Comparison of ENCODE assay signal across 8 cellular contexts in the genomic region with DNA sequence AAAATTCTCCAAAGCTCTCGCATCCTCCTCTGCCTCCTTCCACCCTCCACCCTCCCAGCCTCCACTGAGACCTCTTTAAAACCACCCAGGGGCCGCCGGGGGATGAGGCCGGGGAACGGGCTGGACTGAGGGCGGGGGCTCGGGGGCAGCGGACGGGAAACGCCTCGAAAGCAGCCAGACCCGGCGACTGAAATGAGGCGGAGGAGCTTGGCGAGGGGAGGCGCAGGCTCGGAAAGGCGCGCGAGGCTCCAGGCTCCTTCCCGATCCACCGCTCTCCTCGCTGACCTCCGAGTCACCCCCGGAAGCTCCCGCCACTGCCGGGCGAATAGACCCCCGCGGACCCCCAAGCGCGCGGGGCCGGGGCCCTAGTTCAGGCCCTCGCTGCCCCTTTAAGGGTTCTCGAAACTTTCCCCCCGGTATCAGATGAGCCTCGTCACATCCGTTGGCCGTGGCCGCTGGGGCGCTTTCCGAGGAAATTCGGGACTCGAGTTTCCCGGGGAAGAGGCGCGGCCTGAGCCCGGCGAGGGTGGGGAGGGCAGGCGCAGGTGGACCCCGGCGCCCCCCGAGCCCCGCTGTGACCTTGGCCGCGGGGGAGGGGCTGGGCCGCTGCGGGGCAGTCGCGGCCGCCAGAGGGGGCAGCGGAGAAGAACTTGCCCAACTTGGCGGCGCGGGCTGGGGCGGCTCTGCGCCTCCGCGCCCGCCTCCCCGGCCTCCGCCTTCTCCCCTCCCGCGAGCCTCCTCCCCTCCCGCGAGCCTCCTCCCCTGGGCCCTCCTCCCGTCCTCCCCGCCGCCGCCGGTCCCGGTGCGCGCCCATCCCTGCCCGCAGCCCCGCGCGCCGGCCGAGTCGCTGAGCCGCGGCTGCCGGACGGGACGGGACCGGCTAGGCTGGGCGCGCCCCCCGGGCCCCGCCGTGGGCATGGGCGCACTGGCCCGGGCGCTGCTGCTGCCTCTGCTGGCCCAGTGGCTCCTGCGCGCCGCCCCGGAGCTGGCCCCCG. TPM values are rescaled to one million over a fixed set of nuclear protein-coding genes. Genes with fewer than 3 reads are reported as not detected.
A peak's percentile ranks its signal among the peaks of the same experiment; 100 is the strongest.
DNase-seq lines count a peak whose midpoint lies in the region; ATAC-seq lines count a peak whose summit lies in the region.

TSS of gene BACE2 (plus strand) at position 813 of the 995 bp plus-strand sequence. CDS start at position 917, 104 bp downstream.

- H3K27me3 ChIP-seq in esophagus (ENCODE audit: control insufficient read depth in 1 of 2, insufficient read depth in 2 of 2, low read length in 2 of 2) (no peaks in the 10 kb centered on the region), mononuclear cell (ENCODE audit: insufficient read depth, low read length) (peaks cover 34% of the 10 kb centered on the region)

- H3K36me3 Mint-ChIP-seq in stimulated activated memory B cell treated with anti-CD40 and anti-IgM and Interleukin-4, amounts not matched to agents 10 μg/mL and 1 μg/mL and 100 μg/mL, for 72 hours, result peaks cover 1% of the 10 kb centered on the region

- peak; percentile 57 for ATAC-seq in GM18907 (IDR thresholded peaks at IDR 0.05; ENCODE audit: unreplicated experiment)
- peak; percentile 90 for ATAC-seq in stimulated activated memory B cell treated with anti-CD40 and anti-IgM and Interleukin-4, amounts not matched to agents 10 μg/mL and 1 μg/mL and 100 μg/mL, for 72 hours
- no peak for ATAC-seq in HG03139 (IDR thresholded peaks at IDR 0.05; ENCODE audit: unreplicated experiment)

- no peaks in the 10 kb centered on the region for H3K27me3 Mint-ChIP-seq in stimulated activated memory B cell treated with anti-CD40 and anti-IgM and Interleukin-4, amounts not matched to agents 10 μg/mL and 1 μg/mL and 100 μg/mL, for 72 hours

- DNase-seq in AG08395 (ENCODE audit: low spot score), result peak; percentile 86
- peak; percentile 51 for DNase-seq in NCI-H146 (lab: John Stamatoyannopoulos, UW)
- peak; percentile 73 for DNase-seq in activated CD8-positive, alpha-beta memory T cell treated with anti-CD3 and anti-CD28 coated beads, Interleukin-2, amount 50 U/mL, for 48 hours

- WGBS in esophagus, 2 donors, result 1% methylated on average over 57 to 111 of the region's 111 CpGs

- H3K4me1 ChIP-seq in esophagus (ENCODE audit: control insufficient read depth in 2 of 2, insufficient read depth in 2 of 2, low read length in 1 of 2) (peaks cover 0 to 14% of the 10 kb centered on the region in 2 donors), mononuclear cell (ENCODE audit: insufficient read depth, low read length) (peaks cover 5% of the 10 kb centered on the region)

- H3K4me3 ChIP-seq in esophagus (ENCODE audit: low read depth in 1 of 2, low read length in 2 of 2) (peak within 1 kb of the TSS; percentile 73 to 94), mononuclear cell (ENCODE audit: low read length) (peak within 1 kb of the TSS; percentile 39)

- H3K9me3 Mint-ChIP-seq in stimulated activated memory B cell treated with anti-CD40 and anti-IgM and Interleukin-4, amounts not matched to agents 10 μg/mL and 1 μg/mL and 100 μg/mL, for 72 hours, result no peaks in the 10 kb centered on the region

- H3K27ac ChIP-seq in esophagus (ENCODE audit: low read depth in 2 of 2, low read length in 1 of 2), result peak within 1 kb of the TSS; percentile 92 to 94

- H3K27ac Mint-ChIP-seq in stimulated activated memory B cell treated with anti-CD40 and anti-IgM and Interleukin-4, amounts not matched to agents 10 μg/mL and 1 μg/mL and 100 μg/mL, for 72 hours, result peak within 1 kb of the TSS; percentile 71

- H3K36me3 ChIP-seq in esophagus (ENCODE audit: control insufficient read depth in 2 of 2, insufficient read depth in 2 of 2, low read length in 1 of 2), result no peaks in the 10 kb centered on the region

- H3K9me3 ChIP-seq in esophagus (ENCODE audit: control insufficient read depth in 2 of 2, insufficient read depth in 1 of 2, low read depth in 1 of 2, low read length in 1 of 2) (no peaks in the 10 kb centered on the region), mononuclear cell (ENCODE audit: low read depth, low read length) (no peaks in the 10 kb centered on the region)

- peak within 1 kb of the TSS; percentile 83 for H3K4me3 Mint-ChIP-seq in stimulated activated memory B cell treated with anti-CD40 and anti-IgM and Interleukin-4, amounts not matched to agents 10 μg/mL and 1 μg/mL and 100 μg/mL, for 72 hours

- peaks cover 22% of the 10 kb centered on the region for H3K4me1 Mint-ChIP-seq in stimulated activated memory B cell treated with anti-CD40 and anti-IgM and Interleukin-4, amounts not matched to agents 10 μg/mL and 1 μg/mL and 100 μg/mL, for 72 hours

RNA-seq across cellular contexts. Expression of gene BACE2, which starts in this region (rescaled TPM):
- 10 to 100 TPM; 20.4 to 23.2 TPM for polyA plus RNA-seq in esophagus
- 2.3 TPM for total RNA-seq in mononuclear cell
